ENCODE assay signal across 16 cellular contexts in genomic region chr20:42567409-42567808, GRCh38.
"Had no signal": no experiment of that assay in that cellular context is flagged by ENCODE, and none has a peak within 500 bp of the region (broad histone marks: within the 10 kb centered on the region; RNA-seq: fewer than 3 reads in every experiment).

No MANE protein-coding gene starts in this region.

- H3K27me3 Mint-ChIP-seq: stimulated activated naive B cell treated with anti-CD40 and anti-IgM and Interleukin-4, amounts not matched to agents 10 μg/mL and 1 μg/mL and 100 μg/mL, for 72 hours had no signal

- H3K9me3 ChIP-seq: uterus had no signal

- H3K4me1 Mint-ChIP-seq: natural killer cell; stimulated activated naive B cell treated with anti-CD40 and anti-IgM and Interleukin-4, amounts not matched to agents 10 μg/mL and 1 μg/mL and 100 μg/mL, for 72 hours had no signal

- H3K36me3 ChIP-seq: sigmoid colon, spleen, uterus had no signal

- H3K36me3 Mint-ChIP-seq: natural killer cell; stimulated activated naive B cell treated with anti-CD40 and anti-IgM and Interleukin-4, amounts not matched to agents 10 μg/mL and 1 μg/mL and 100 μg/mL, for 72 hours had no signal

- DNase-seq: activated CD4-positive, CD25-positive, alpha-beta regulatory T cell treated with anti-CD3 and anti-CD28 coated beads, Interleukin-2, amount 50 U/mL, for 72 hours; activated effector memory CD4-positive, alpha-beta T cell treated with anti-CD3 and anti-CD28 coated beads, Interleukin-2, amount 50 U/mL, for 16 hours; activated naive CD4-positive, alpha-beta T cell treated with anti-CD3 and anti-CD28 coated beads, Interleukin-2, amount 50 U/mL, for 16 hours; activated T-cell treated with anti-CD3 and anti-CD28 coated beads, Interleukin-2, amount 50 U/mL, for 72 hours; dermis blood vessel endothelial cell; effector memory CD4-positive, alpha-beta T cell; head of caudate nucleus; kidney glomerular epithelial cell; natural killer cell; sigmoid colon; spleen; stimulated activated naive B cell treated with anti-CD40 and anti-IgM and Interleukin-4, amounts not matched to agents 10 μg/mL and 1 μg/mL and 100 μg/mL, for 72 hours; T-helper 2 cell; uterus had no signal

- H3K27me3 ChIP-seq: sigmoid colon, spleen, uterus had no signal

- ATAC-seq: activated T-cell treated with anti-CD3 and anti-CD28 coated beads, Interleukin-2, amount 50 U/mL, for 72 hours; natural killer cell; stimulated activated naive B cell treated with anti-CD40 and anti-IgM and Interleukin-4, amounts not matched to agents 10 μg/mL and 1 μg/mL and 100 μg/mL, for 72 hours had no signal

- H3K4me1 ChIP-seq: parathyroid adenoma, sigmoid colon, spleen, uterus had no signal

- H3K4me3 ChIP-seq: sigmoid colon, spleen, uterus had no signal

- H3K27ac Mint-ChIP-seq: activated T-cell treated with anti-CD3 and anti-CD28 coated beads, Interleukin-2, amount 50 U/mL, for 72 hours; natural killer cell; stimulated activated naive B cell treated with anti-CD40 and anti-IgM and Interleukin-4, amounts not matched to agents 10 μg/mL and 1 μg/mL and 100 μg/mL, for 72 hours had no signal

- H3K27ac ChIP-seq: parathyroid adenoma, sigmoid colon, spleen, uterus, VCaP had no signal

- H3K4me3 Mint-ChIP-seq: activated T-cell treated with anti-CD3 and anti-CD28 coated beads, Interleukin-2, amount 50 U/mL, for 72 hours; natural killer cell; stimulated activated naive B cell treated with anti-CD40 and anti-IgM and Interleukin-4, amounts not matched to agents 10 μg/mL and 1 μg/mL and 100 μg/mL, for 72 hours had no signal
